8 cellular contexts compared by ENCODE assay signal in the genomic region with DNA sequence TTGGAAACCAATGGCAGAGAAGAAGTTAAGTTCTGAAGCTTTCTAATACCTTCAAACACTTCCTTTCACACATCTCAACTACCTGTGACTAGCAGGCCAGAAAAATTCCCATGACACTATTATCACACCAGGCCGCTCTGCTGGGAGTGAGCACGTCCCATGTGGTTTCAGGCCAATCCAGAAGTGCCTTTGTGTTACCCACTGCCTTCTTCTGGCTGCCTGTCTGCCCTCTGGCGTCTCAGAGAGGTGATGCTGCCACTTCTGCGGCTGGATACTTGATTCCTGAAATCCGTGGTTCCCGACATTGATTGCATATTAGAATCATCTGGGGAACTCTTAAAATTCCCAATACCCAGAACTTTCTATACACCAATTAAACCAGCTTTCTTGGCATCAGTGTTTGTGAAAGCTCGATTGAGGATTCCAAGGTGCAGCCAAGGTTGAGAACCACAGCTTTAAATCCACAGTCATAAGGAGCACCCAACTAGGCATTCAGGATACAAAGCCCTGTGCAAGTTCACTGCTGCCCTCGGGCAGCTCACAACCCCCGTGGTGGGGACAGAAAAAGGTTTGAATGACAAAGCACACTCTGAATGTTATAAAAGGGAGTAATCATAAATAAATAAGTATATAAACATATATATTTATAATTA.
A peak's percentile ranks its signal among the peaks of the same experiment; 100 is the strongest.
DNase-seq lines count a peak whose midpoint lies in the region; ATAC-seq and TF ChIP-seq lines count a peak whose summit lies in the region.

No MANE protein-coding gene starts in this region.

- no peak for ATAC-seq in activated T-cell treated with anti-CD3 and anti-CD28 coated beads, Interleukin-2, amount 50 U/mL, for 4 hours

- H3K27me3 Mint-ChIP-seq in Calu3 (ENCODE audit: unreplicated experiment) (no peaks in the 10 kb centered on the region), endothelial cell (ENCODE audit: unreplicated experiment) (peaks cover under 1% of the 10 kb centered on the region)
- peaks cover 7% of the 10 kb centered on the region for H3K27me3 Mint-ChIP-seq in activated T-cell treated with anti-CD3 and anti-CD28 coated beads, Interleukin-2, amount 50 U/mL, for 4 hours (ENCODE audit: low read depth)
- peaks cover 3 to 5% of the 10 kb centered on the region in 2 donors for H3K27me3 Mint-ChIP-seq in CD4-positive, alpha-beta memory T cell

- H3K36me3 Mint-ChIP-seq in Calu3 (ENCODE audit: insufficient read depth, unreplicated experiment) (no peaks in the 10 kb centered on the region), endothelial cell (ENCODE audit: low read depth, unreplicated experiment) (no peaks in the 10 kb centered on the region)
- no peaks in the 10 kb centered on the region for H3K36me3 Mint-ChIP-seq in activated T-cell treated with anti-CD3 and anti-CD28 coated beads, Interleukin-2, amount 50 U/mL, for 4 hours (ENCODE audit: insufficient read depth)
- H3K36me3 Mint-ChIP-seq in CD4-positive, alpha-beta memory T cell = no peaks in the 10 kb centered on the region

- no TSS peak for BruUV-seq in Calu3 (replicated peaks; lab: Mats Ljungman, UMichigan)

- peak; percentile 54 for TF ChIP-seq CTCF in Calu3 (IDR thresholded peaks at IDR 0.05; ENCODE audit: unreplicated experiment)
- peak; percentile 44 for TF ChIP-seq CTCF in endothelial cell (IDR thresholded peaks at IDR 0.05; ENCODE audit: unreplicated experiment)

- no peak overlapping the region for H3K27ac ChIP-seq in CD4-positive, alpha-beta memory T cell (ENCODE audit: low read depth, low read length)

- H3K9me3 Mint-ChIP-seq in Calu3 (ENCODE audit: low read depth, unreplicated experiment) (peaks cover 7% of the 10 kb centered on the region), endothelial cell (ENCODE audit: unreplicated experiment) (no peaks in the 10 kb centered on the region)
- H3K9me3 Mint-ChIP-seq in activated T-cell treated with anti-CD3 and anti-CD28 coated beads, Interleukin-2, amount 50 U/mL, for 4 hours = no peaks in the 10 kb centered on the region
- peaks cover 0 to 4% (median 0%) of the 10 kb centered on the region in 8 donors for H3K9me3 Mint-ChIP-seq in CD4-positive, alpha-beta memory T cell

- DNase-seq in Calu3 (peak; percentile 66), NCI-H524 (lab: John Stamatoyannopoulos, UW) (peak; percentile 69 to 87), endothelial cell (ENCODE audit: low spot score) (peak; percentile 60), midbrain (lab: John Stamatoyannopoulos, UW) (peak; percentile 23), DMS79 (lab: John Stamatoyannopoulos, UW) (no peak)
- DNase-seq in activated T-cell treated with anti-CD3 and anti-CD28 coated beads, Interleukin-2, amount 50 U/mL, for 4 hours = no peak
- DNase-seq in effector CD8-positive, alpha-beta T cell (lab: John Stamatoyannopoulos, UW) = no peak
- no peak for DNase-seq in CD4-positive, alpha-beta memory T cell

- no peaks in the 10 kb centered on the region for H3K9me3 ChIP-seq in CD4-positive, alpha-beta memory T cell (ENCODE audit: control insufficient read depth in 1 of 2, low read length in 2 of 2)

- H3K4me1 ChIP-seq in CD4-positive, alpha-beta memory T cell (ENCODE audit: insufficient read depth, low read length) = no peaks in the 10 kb centered on the region

- H3K4me1 Mint-ChIP-seq in Calu3 (ENCODE audit: low read depth, unreplicated experiment) (peaks cover 8% of the 10 kb centered on the region), endothelial cell (ENCODE audit: unreplicated experiment) (no peaks in the 10 kb centered on the region)
- H3K4me1 Mint-ChIP-seq in activated T-cell treated with anti-CD3 and anti-CD28 coated beads, Interleukin-2, amount 50 U/mL, for 4 hours (ENCODE audit: low read depth) = no peaks in the 10 kb centered on the region
- no peaks in the 10 kb centered on the region for H3K4me1 Mint-ChIP-seq in CD4-positive, alpha-beta memory T cell

- no peak overlapping the region for H3K4me3 ChIP-seq in CD4-positive, alpha-beta memory T cell (ENCODE audit: low read length in 2 of 2)

- CTCF ChIA-PET in Calu3 (lab: Charles Lee) = interaction anchor here (0.7 to 0.8 kb wide), 2 partner anchors 8 to 636 kb away, joined by 5 read pairs; no protein-coding TSS in a partner anchor
- CTCF ChIA-PET in CD4-positive, alpha-beta memory T cell (lab: Charles Lee; ENCODE audit: partially characterized antibody) = interaction anchor here (1.3 kb wide), 1 partner anchor 10 kb away, joined by 7 read pairs; no protein-coding TSS in a partner anchor

- POLR2A ChIA-PET in CD4-positive, alpha-beta memory T cell (lab: Charles Lee; ENCODE audit: partially characterized antibody) = no interaction called here

- H3K4me3 Mint-ChIP-seq in Calu3 (ENCODE audit: low read depth, unreplicated experiment) = no peak overlapping the region
- no peak overlapping the region for H3K4me3 Mint-ChIP-seq in endothelial cell (ENCODE audit: unreplicated experiment)
- no peak overlapping the region for H3K4me3 Mint-ChIP-seq in activated T-cell treated with anti-CD3 and anti-CD28 coated beads, Interleukin-2, amount 50 U/mL, for 4 hours
- H3K4me3 Mint-ChIP-seq in CD4-positive, alpha-beta memory T cell = no peak overlapping the region

- H3K36me3 ChIP-seq in CD4-positive, alpha-beta memory T cell (ENCODE audit: insufficient read depth, low read length) = no peaks in the 10 kb centered on the region

- no peaks in the 10 kb centered on the region for H3K27me3 ChIP-seq in CD4-positive, alpha-beta memory T cell (ENCODE audit: insufficient read depth, low read length)

- H3K27ac Mint-ChIP-seq in Calu3 (ENCODE audit: unreplicated experiment) = no peak overlapping the region
- no peak overlapping the region for H3K27ac Mint-ChIP-seq in endothelial cell (ENCODE audit: unreplicated experiment)
- no peak overlapping the region for H3K27ac Mint-ChIP-seq in CD4-positive, alpha-beta memory T cell

- intact Hi-C loops in Calu3 (cut with micrococcal nuclease; ENCODE audit: unreplicated experiment) = loop anchor here (1.0 kb wide), 1 partner anchor 8 kb away; no protein-coding TSS in a partner anchor
- intact Hi-C loops in CD4-positive, alpha-beta memory T cell (cut with micrococcal nuclease) = no loop called here

Comparison
In these comparisons a context has a peak if more than half of its experiments do, and no peak if none do; other contexts are left out.
1. DNase-seq: peak in Calu3 (single experiment), NCI-H524 (2 of 2), endothelial cell (single experiment) and midbrain (single experiment); none in DMS79 (single experiment), activated T-cell treated with anti-CD3 and anti-CD28 coated beads, Interleukin-2, amount 50 U/mL, for 4 hours (single experiment), effector CD8-positive, alpha-beta T cell (single experiment) and CD4-positive, alpha-beta memory T cell (0 of 5).